ENCODE assay signal across 8 cellular contexts in genomic region chr10:52437205-52437646, GRCh38.
DNase-seq lines count a peak whose midpoint lies in the region; ATAC-seq and TF ChIP-seq lines count a peak whose summit lies in the region.

No MANE protein-coding gene starts in this region.

- no peaks in the 10 kb centered on the region for H3K27me3 Mint-ChIP-seq in T-helper 17 cell

- H3K4me3 ChIP-seq in GM06990 (replicated peaks; ENCODE audit: low read depth, low read length) (no peak overlapping the region), OCI-LY7 (ENCODE audit: low read depth, low read length, poor library complexity, severe bottlenecking) (no peak overlapping the region)

- ATAC-seq in GM19468 (IDR thresholded peaks at IDR 0.05; ENCODE audit: extremely low read depth, unreplicated experiment), result peak; percentile 87
- ATAC-seq in HG02970 (IDR thresholded peaks at IDR 0.05; ENCODE audit: low FRiP score, unreplicated experiment), result peak; percentile 67
- ATAC-seq in T-helper 17 cell, result no peak

- TF ChIP-seq CTCF in GM06990 (IDR thresholded peaks at IDR 0.05; ENCODE audit: insufficient read depth, low read length, poor library complexity, severe bottlenecking) (no peak), OCI-LY7 (conservative IDR thresholded peaks at IDR 0.05; ENCODE audit: low read length) (no peak)

- CTCF ChIA-PET in OCI-LY7 (lab: Charles Lee; ENCODE audit: unreplicated experiment), result no interaction called here

- H3K27me3 ChIP-seq in GM06990 (replicated peaks; ENCODE audit: control insufficient read depth, insufficient read depth, low read length), result no peaks in the 10 kb centered on the region

- no peaks in the 10 kb centered on the region for H3K79me2 ChIP-seq in OCI-LY7 (ENCODE audit: insufficient read depth, low read depth, low read length)

- POLR2A ChIA-PET in OCI-LY7 (lab: Charles Lee), result interaction anchor here (0.8 kb wide), 1 partner anchor 28 kb away, joined by 3 read pairs; no protein-coding TSS in a partner anchor

- H3K4me1 Mint-ChIP-seq in T-helper 17 cell, result no peaks in the 10 kb centered on the region

- DNase-seq in GM06990 (ENCODE audit: extremely low read depth, insufficient read length) (peak; percentile 4), OCI-LY7 (ENCODE audit: low spot score) (no peak), T-helper 17 cell (no peak), DMS79 treated with DMSO at 0.1 percent for 48 hours (lab: John Stamatoyannopoulos, UW) (no peak)
- DNase-seq in activated CD4-positive, alpha-beta T cell treated with anti-CD3 and anti-CD28 coated beads for 1 hour, result no peak
- no peak for DNase-seq in activated effector memory CD4-positive, alpha-beta T cell treated with anti-CD3 and anti-CD28 coated beads, Interleukin-2, amount 50 U/mL, for 16 hours

- no peak overlapping the region for H3K4me3 Mint-ChIP-seq in T-helper 17 cell

- H3K27ac Mint-ChIP-seq in T-helper 17 cell, result no peak overlapping the region

- no peaks in the 10 kb centered on the region for H4K20me1 ChIP-seq in OCI-LY7 (ENCODE audit: insufficient read depth, low read length)

- intact Hi-C loops in OCI-LY7 (cut with micrococcal nuclease; ENCODE audit: unreplicated experiment), result no loop called here

- BruUV-seq in OCI-LY7 (replicated peaks; lab: Mats Ljungman, UMichigan), result no TSS peak

- peak overlapping the region; percentile 33; the same call in 1 of the 2 replicates for H3K4me2 ChIP-seq in OCI-LY7 (ENCODE audit: low read length)

- H3K9me2 ChIP-seq in OCI-LY7 (ENCODE audit: insufficient read depth, low read length), result no peaks in the 10 kb centered on the region

- peaks cover 5% of the 10 kb centered on the region for H3K4me1 ChIP-seq in OCI-LY7 (ENCODE audit: insufficient read depth, low read length, poor library complexity, severe bottlenecking)

- H3K9me3 ChIP-seq in OCI-LY7 (ENCODE audit: low read length) (no peaks in the 10 kb centered on the region), T-helper 17 cell (ENCODE audit: control insufficient read depth, low read length, poor library complexity, severe bottlenecking) (no peaks in the 10 kb centered on the region)

- H3K36me3 Mint-ChIP-seq in T-helper 17 cell (ENCODE audit: low read depth), result no peaks in the 10 kb centered on the region

- H2AFZ ChIP-seq in OCI-LY7 (ENCODE audit: low read length), result peak overlapping the region; percentile 55; the same call in 1 of the 2 replicates

- H3K27ac ChIP-seq in OCI-LY7 (ENCODE audit: low read depth, low read length, poor library complexity, severe bottlenecking), result no peak overlapping the region

- H3K36me3 ChIP-seq in GM06990 (ENCODE audit: control insufficient read depth, insufficient read depth, low read length) (no peaks in the 10 kb centered on the region), OCI-LY7 (ENCODE audit: insufficient read depth, low read length) (no peaks in the 10 kb centered on the region)
